1 cellular context compared by ENCODE assay signal in the genomic region with DNA sequence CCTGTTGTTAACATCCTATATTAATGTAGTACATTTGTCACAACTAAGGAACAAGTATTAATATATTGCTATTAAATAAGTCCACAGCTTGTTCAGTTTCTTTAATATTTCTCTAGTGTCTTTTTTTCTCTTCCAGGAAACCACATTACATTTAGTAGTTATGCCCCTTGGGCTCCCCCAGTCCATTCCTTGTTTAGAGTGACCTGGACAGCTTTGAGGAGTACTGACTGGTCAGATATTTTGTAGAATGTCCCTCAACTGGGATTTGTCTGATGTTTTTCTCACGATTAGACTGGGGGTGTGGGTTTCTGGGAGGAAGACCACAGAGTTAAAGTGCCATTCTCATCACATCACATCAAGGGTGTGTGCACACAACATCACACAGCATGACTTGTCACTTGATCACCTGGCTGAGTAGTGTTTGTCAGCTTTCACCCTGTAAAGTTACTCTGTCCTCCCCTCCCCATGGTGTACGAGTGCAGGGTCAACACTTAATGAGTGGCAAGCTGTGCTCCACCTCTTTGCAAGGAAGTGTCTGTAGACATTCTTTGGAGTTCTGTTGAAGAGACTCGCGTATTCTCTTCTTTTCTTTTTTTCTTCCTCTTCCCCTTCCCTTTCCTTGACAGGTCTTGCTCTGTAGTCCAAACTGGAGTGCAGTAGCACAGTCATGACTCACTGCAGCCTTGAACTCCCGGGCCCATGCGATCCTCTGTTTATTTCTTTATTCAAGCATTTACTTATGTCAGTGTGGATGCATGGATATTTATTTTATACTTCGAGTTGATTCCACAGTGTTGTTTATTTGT.
TF ChIP-seq lines count a peak whose summit lies in the region.

No MANE protein-coding gene starts in this region.

TF ChIP-seq in GM23338, 12 proteins besides CTCF, POLR2A, EP300 and RAD21 (continued from another document):
- TF ChIP-seq, protein P1, sequence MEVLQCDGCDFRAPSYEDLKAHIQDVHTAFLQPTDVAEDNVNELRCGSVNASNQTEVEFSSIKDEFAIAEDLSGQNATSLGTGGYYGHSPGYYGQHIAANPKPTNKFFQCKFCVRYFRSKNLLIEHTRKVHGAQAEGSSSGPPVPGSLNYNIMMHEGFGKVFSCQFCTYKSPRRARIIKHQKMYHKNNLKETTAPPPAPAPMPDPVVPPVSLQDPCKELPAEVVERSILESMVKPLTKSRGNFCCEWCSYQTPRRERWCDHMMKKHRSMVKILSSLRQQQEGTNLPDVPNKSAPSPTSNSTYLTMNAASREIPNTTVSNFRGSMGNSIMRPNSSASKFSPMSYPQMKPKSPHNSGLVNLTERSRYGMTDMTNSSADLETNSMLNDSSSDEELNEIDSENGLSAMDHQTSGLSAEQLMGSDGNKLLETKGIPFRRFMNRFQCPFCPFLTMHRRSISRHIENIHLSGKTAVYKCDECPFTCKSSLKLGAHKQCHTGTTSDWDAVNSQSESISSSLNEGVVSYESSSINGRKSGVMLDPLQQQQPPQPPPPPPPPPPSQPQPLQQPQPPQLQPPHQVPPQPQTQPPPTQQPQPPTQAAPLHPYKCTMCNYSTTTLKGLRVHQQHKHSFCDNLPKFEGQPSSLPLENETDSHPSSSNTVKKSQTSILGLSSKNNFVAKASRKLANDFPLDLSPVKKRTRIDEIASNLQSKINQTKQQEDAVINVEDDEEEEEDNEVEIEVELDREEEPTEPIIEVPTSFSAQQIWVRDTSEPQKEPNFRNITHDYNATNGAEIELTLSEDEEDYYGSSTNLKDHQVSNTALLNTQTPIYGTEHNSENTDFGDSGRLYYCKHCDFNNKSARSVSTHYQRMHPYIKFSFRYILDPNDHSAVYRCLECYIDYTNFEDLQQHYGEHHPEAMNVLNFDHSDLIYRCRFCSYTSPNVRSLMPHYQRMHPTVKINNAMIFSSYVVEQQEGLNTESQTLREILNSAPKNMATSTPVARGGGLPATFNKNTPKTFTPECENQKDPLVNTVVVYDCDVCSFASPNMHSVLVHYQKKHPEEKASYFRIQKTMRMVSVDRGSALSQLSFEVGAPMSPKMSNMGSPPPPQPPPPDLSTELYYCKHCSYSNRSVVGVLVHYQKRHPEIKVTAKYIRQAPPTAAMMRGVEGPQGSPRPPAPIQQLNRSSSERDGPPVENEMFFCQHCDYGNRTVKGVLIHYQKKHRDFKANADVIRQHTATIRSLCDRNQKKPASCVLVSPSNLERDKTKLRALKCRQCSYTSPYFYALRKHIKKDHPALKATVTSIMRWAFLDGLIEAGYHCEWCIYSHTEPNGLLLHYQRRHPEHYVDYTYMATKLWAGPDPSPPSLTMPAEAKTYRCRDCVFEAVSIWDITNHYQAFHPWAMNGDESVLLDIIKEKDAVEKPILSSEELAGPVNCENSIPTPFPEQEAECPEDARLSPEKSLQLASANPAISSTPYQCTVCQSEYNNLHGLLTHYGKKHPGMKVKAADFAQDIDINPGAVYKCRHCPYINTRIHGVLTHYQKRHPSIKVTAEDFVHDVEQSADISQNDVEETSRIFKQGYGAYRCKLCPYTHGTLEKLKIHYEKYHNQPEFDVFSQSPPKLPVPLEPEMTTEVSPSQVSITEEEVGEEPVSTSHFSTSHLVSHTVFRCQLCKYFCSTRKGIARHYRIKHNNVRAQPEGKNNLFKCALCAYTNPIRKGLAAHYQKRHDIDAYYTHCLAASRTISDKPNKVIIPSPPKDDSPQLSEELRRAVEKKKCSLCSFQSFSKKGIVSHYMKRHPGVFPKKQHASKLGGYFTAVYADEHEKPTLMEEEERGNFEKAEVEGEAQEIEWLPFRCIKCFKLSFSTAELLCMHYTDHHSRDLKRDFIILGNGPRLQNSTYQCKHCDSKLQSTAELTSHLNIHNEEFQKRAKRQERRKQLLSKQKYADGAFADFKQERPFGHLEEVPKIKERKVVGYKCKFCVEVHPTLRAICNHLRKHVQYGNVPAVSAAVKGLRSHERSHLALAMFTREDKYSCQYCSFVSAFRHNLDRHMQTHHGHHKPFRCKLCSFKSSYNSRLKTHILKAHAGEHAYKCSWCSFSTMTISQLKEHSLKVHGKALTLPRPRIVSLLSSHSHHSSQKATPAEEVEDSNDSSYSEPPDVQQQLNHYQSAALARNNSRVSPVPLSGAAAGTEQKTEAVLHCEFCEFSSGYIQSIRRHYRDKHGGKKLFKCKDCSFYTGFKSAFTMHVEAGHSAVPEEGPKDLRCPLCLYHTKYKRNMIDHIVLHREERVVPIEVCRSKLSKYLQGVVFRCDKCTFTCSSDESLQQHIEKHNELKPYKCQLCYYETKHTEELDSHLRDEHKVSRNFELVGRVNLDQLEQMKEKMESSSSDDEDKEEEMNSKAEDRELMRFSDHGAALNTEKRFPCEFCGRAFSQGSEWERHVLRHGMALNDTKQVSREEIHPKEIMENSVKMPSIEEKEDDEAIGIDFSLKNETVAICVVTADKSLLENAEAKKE (CRISPR knock-in tag; IDR thresholded peaks at IDR 0.05): no peak
- no peak for TF ChIP-seq NANOG (IDR thresholded peaks at IDR 0.05; ENCODE audit: borderline replicate concordance)
- TF ChIP-seq ZNF114 (CRISPR knock-in tag; IDR thresholded peaks at IDR 0.05): no peak
- TF ChIP-seq STAT1 (IDR thresholded peaks at IDR 0.05; ENCODE audit: unreplicated experiment): no peak
- TF ChIP-seq EZH2 (IDR thresholded peaks at IDR 0.05; ENCODE audit: low read depth, unreplicated experiment): no peak
- TF ChIP-seq, protein P2, sequence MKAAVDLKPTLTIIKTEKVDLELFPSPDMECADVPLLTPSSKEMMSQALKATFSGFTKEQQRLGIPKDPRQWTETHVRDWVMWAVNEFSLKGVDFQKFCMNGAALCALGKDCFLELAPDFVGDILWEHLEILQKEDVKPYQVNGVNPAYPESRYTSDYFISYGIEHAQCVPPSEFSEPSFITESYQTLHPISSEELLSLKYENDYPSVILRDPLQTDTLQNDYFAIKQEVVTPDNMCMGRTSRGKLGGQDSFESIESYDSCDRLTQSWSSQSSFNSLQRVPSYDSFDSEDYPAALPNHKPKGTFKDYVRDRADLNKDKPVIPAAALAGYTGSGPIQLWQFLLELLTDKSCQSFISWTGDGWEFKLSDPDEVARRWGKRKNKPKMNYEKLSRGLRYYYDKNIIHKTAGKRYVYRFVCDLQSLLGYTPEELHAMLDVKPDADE (IDR thresholded peaks at IDR 0.05): no peak
- no peak for TF ChIP-seq EZH2phosphoT487 (IDR thresholded peaks at IDR 0.05; ENCODE audit: unreplicated experiment)
- TF ChIP-seq, protein P3, sequence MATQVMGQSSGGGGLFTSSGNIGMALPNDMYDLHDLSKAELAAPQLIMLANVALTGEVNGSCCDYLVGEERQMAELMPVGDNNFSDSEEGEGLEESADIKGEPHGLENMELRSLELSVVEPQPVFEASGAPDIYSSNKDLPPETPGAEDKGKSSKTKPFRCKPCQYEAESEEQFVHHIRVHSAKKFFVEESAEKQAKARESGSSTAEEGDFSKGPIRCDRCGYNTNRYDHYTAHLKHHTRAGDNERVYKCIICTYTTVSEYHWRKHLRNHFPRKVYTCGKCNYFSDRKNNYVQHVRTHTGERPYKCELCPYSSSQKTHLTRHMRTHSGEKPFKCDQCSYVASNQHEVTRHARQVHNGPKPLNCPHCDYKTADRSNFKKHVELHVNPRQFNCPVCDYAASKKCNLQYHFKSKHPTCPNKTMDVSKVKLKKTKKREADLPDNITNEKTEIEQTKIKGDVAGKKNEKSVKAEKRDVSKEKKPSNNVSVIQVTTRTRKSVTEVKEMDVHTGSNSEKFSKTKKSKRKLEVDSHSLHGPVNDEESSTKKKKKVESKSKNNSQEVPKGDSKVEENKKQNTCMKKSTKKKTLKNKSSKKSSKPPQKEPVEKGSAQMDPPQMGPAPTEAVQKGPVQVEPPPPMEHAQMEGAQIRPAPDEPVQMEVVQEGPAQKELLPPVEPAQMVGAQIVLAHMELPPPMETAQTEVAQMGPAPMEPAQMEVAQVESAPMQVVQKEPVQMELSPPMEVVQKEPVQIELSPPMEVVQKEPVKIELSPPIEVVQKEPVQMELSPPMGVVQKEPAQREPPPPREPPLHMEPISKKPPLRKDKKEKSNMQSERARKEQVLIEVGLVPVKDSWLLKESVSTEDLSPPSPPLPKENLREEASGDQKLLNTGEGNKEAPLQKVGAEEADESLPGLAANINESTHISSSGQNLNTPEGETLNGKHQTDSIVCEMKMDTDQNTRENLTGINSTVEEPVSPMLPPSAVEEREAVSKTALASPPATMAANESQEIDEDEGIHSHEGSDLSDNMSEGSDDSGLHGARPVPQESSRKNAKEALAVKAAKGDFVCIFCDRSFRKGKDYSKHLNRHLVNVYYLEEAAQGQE (IDR thresholded peaks at IDR 0.05; ENCODE audit: unreplicated experiment): no peak
TF ChIP-seq in GM23338: peak in this region for 0.
